ENCODE assay signal across 32 cellular contexts in genomic region chr12:127143020-127143419, GRCh38.
A peak's percentile ranks its signal among the peaks of the same experiment; 100 is the strongest.
DNase-seq lines count a peak whose midpoint lies in the region; ATAC-seq and TF ChIP-seq lines count a peak whose summit lies in the region.
"Had no signal": no experiment of that assay in that cellular context is flagged by ENCODE, and none has a peak within 500 bp of the region (broad histone marks: within the 10 kb centered on the region; RNA-seq: fewer than 3 reads in every experiment).

No MANE protein-coding gene starts in this region.

- TF ChIP-seq CTCF in esophagus muscularis mucosa (IDR thresholded peaks at IDR 0.05), result no peak

- intact Hi-C loops in activated CD4-positive, alpha-beta T cell treated with anti-CD3 and anti-CD28 coated beads, Interleukin-2, amount 10 ng/mL, durations not matched to agents 24 days and 14 days (cut with micrococcal nuclease), result no loop called here
- intact Hi-C loops in activated CD4-positive, alpha-beta T cell treated with anti-CD3 and anti-CD28 coated beads for 36 hours (cut with DNase I, micrococcal nuclease), result no loop called here
- intact Hi-C loops in esophagus muscularis mucosa (cut with DNase I) (no loop called here), cardiac septum (cut with DNase I) (no loop called here), aorta (cut with DNase I) (no loop called here)

- H3K27me3 ChIP-seq in esophagus muscularis mucosa (no peaks in the 10 kb centered on the region), aorta (ENCODE audit: control insufficient read depth in 1 of 2, insufficient read depth in 2 of 2, low read length in 1 of 2) (no peaks in the 10 kb centered on the region)
- H3K27me3 ChIP-seq: colonic mucosa, hepatocyte, Peyer's patch, upper lobe of left lung had no signal

- ATAC-seq in activated CD4-positive, alpha-beta T cell treated with anti-CD3 and anti-CD28 coated beads for 36 hours, result no peak
- ATAC-seq in HG02885 (IDR thresholded peaks at IDR 0.05; ENCODE audit: poor library complexity, unreplicated experiment), result no peak
- no peak for ATAC-seq in aorta (ENCODE audit: low FRiP score)
- ATAC-seq: activated CD4-positive, CD25-positive, alpha-beta regulatory T cell treated with anti-CD3 and anti-CD28 coated beads, Interleukin-2, amount 50 U/mL, for 24 hours; activated CD8-positive, alpha-beta T cell treated with anti-CD3 and anti-CD28 coated beads, Interleukin-2, amount 10 ng/mL, durations not matched to agents 7 days and 5 days; activated naive CD4-positive, alpha-beta T cell treated with anti-CD3 and anti-CD28 coated beads, Interleukin-2, amount 50 U/mL, for 72 hours; left lung; stimulated activated naive B cell treated with anti-CD40 and anti-IgM and Interleukin-4, amounts not matched to agents 10 μg/mL and 1 μg/mL and 100 μg/mL, for 72 hours; T-cell had no signal

- H3K9me3 ChIP-seq in esophagus muscularis mucosa (peaks cover 0 to 8% (median 0%) of the 10 kb centered on the region in 4 donors), aorta (ENCODE audit: control insufficient read depth, low read length) (no peaks in the 10 kb centered on the region)
- H3K9me3 ChIP-seq: colonic mucosa, HAP-1, Peyer's patch, prostate gland had no signal

- H3K9me3 Mint-ChIP-seq in activated CD4-positive, alpha-beta T cell treated with anti-CD3 and anti-CD28 coated beads, Interleukin-2, amount 10 ng/mL, durations not matched to agents 24 days and 14 days, result peaks cover 8% of the 10 kb centered on the region
- peaks cover 12% of the 10 kb centered on the region for H3K9me3 Mint-ChIP-seq in activated CD4-positive, alpha-beta T cell treated with anti-CD3 and anti-CD28 coated beads for 36 hours (ENCODE audit: low read depth)

- 70% methylated on average over 2 of the region's 6 CpGs for WGBS in esophagus muscularis mucosa
- 85 to 89% methylated on average over 6 of the region's 6 CpGs for WGBS in aorta, 2 donors

- peaks cover 2% of the 10 kb centered on the region for H3K4me1 Mint-ChIP-seq in activated CD4-positive, alpha-beta T cell treated with anti-CD3 and anti-CD28 coated beads, Interleukin-2, amount 10 ng/mL, durations not matched to agents 24 days and 14 days
- H3K4me1 Mint-ChIP-seq in activated CD4-positive, alpha-beta T cell treated with anti-CD3 and anti-CD28 coated beads for 36 hours, result peaks cover 5% of the 10 kb centered on the region

- CTCF ChIA-PET in activated CD4-positive, alpha-beta T cell treated with anti-CD3 and anti-CD28 coated beads for 36 hours (lab: Charles Lee), result interaction anchor here (2.0 kb wide), 1 partner anchor 10 kb away, joined by 4 read pairs; no protein-coding TSS in a partner anchor

- H3K36me3 ChIP-seq in esophagus muscularis mucosa (no peaks in the 10 kb centered on the region), aorta (ENCODE audit: control insufficient read depth in 1 of 2, insufficient read depth in 2 of 2, low read length in 1 of 2) (no peaks in the 10 kb centered on the region)
- H3K36me3 ChIP-seq: colonic mucosa, HAP-1, left lung, Peyer's patch, prostate gland, upper lobe of left lung had no signal

- H3K27ac ChIP-seq in esophagus muscularis mucosa (replicated peaks in 1 of 4) (no peak overlapping the region), aorta (ENCODE audit: low read depth in 1 of 2, low read length in 2 of 2) (no peak overlapping the region)
- H3K27ac ChIP-seq: colonic mucosa, hepatocyte, left lung, Peyer's patch, prostate gland, upper lobe of left lung had no signal

- peaks cover 22% of the 10 kb centered on the region for H3K27me3 Mint-ChIP-seq in activated CD4-positive, alpha-beta T cell treated with anti-CD3 and anti-CD28 coated beads, Interleukin-2, amount 10 ng/mL, durations not matched to agents 24 days and 14 days
- peaks cover under 1% of the 10 kb centered on the region for H3K27me3 Mint-ChIP-seq in activated CD4-positive, alpha-beta T cell treated with anti-CD3 and anti-CD28 coated beads for 36 hours

- no peak overlapping the region for H3K4me3 ChIP-seq in esophagus muscularis mucosa
- no peak overlapping the region for H3K4me3 ChIP-seq in aorta (ENCODE audit: low read length in 2 of 2)
- H3K4me3 ChIP-seq: colonic mucosa, HAP-1, hepatocyte, left lung, Peyer's patch, prostate gland, upper lobe of left lung had no signal

- TF ChIP-seq EP300 in esophagus muscularis mucosa (IDR thresholded peaks at IDR 0.05), result no peak

- no peak for TF ChIP-seq POLR2A in esophagus muscularis mucosa (IDR thresholded peaks at IDR 0.05; ENCODE audit: low read depth)

- no peaks in the 10 kb centered on the region for H3K36me3 Mint-ChIP-seq in activated CD4-positive, alpha-beta T cell treated with anti-CD3 and anti-CD28 coated beads, Interleukin-2, amount 10 ng/mL, durations not matched to agents 24 days and 14 days (ENCODE audit: low read depth)
- no peaks in the 10 kb centered on the region for H3K36me3 Mint-ChIP-seq in activated CD4-positive, alpha-beta T cell treated with anti-CD3 and anti-CD28 coated beads for 36 hours (ENCODE audit: low read depth)
- H3K36me3 Mint-ChIP-seq: T-cell had no signal

- POLR2A ChIA-PET in activated CD4-positive, alpha-beta T cell treated with anti-CD3 and anti-CD28 coated beads for 36 hours (lab: Charles Lee), result no interaction called here

- H3K27ac Mint-ChIP-seq in activated CD4-positive, alpha-beta T cell treated with anti-CD3 and anti-CD28 coated beads, Interleukin-2, amount 10 ng/mL, durations not matched to agents 24 days and 14 days, result no peak overlapping the region
- no peak overlapping the region for H3K27ac Mint-ChIP-seq in activated CD4-positive, alpha-beta T cell treated with anti-CD3 and anti-CD28 coated beads for 36 hours
- H3K27ac Mint-ChIP-seq: activated CD8-positive, alpha-beta T cell treated with anti-CD3 and anti-CD28 coated beads, Interleukin-2, amount 10 ng/mL, durations not matched to agents 7 days and 5 days; activated naive CD4-positive, alpha-beta T cell treated with anti-CD3 and anti-CD28 coated beads, Interleukin-2, amount 50 U/mL, for 72 hours; stimulated activated naive B cell treated with anti-CD40 and anti-IgM and Interleukin-4, amounts not matched to agents 10 μg/mL and 1 μg/mL and 100 μg/mL, for 72 hours; T-cell had no signal

- no peak overlapping the region for H3K4me3 Mint-ChIP-seq in activated CD4-positive, alpha-beta T cell treated with anti-CD3 and anti-CD28 coated beads, Interleukin-2, amount 10 ng/mL, durations not matched to agents 24 days and 14 days
- H3K4me3 Mint-ChIP-seq in activated CD4-positive, alpha-beta T cell treated with anti-CD3 and anti-CD28 coated beads for 36 hours, result no peak overlapping the region
- H3K4me3 Mint-ChIP-seq: activated CD8-positive, alpha-beta T cell treated with anti-CD3 and anti-CD28 coated beads, Interleukin-2, amount 10 ng/mL, durations not matched to agents 7 days and 5 days; stimulated activated naive B cell treated with anti-CD40 and anti-IgM and Interleukin-4, amounts not matched to agents 10 μg/mL and 1 μg/mL and 100 μg/mL, for 72 hours; T-cell had no signal

- H3K4me1 ChIP-seq in esophagus muscularis mucosa (peaks cover 6 to 15% (median 14%) of the 10 kb centered on the region in 4 donors), aorta (ENCODE audit: control insufficient read depth in 1 of 2, insufficient read depth in 2 of 2, low read length in 2 of 2) (no peaks in the 10 kb centered on the region)
- H3K4me1 ChIP-seq: colonic mucosa, HAP-1, Peyer's patch, prostate gland had no signal

- peak; percentile 33 for DNase-seq in activated CD4-positive, alpha-beta T cell treated with anti-CD3 and anti-CD28 coated beads, Interleukin-2, amount 10 ng/mL, durations not matched to agents 24 days and 14 days
- DNase-seq in activated CD4-positive, alpha-beta T cell treated with anti-CD3 and anti-CD28 coated beads for 36 hours, result no peak
- DNase-seq in NCI-H82 treated with DMSO at 0.1 percent for 48 hours (lab: John Stamatoyannopoulos, UW; ENCODE audit: unreplicated experiment) (peak; percentile 91), esophagus muscularis mucosa (ENCODE audit: extremely low spot score) (peak; percentile 34), cardiac septum (ENCODE audit: low spot score) (no peak), aorta (no peak), T1000 (lab: John Stamatoyannopoulos, UW) (no peak)
- DNase-seq: ACHN; activated CD8-positive, alpha-beta T cell treated with anti-CD3 and anti-CD28 coated beads, Interleukin-2, amount 10 ng/mL, durations not matched to agents 7 days and 5 days; activated T-cell treated with anti-CD3 and anti-CD28 coated beads for 4 hours; colonic mucosa; effector memory CD4-positive, alpha-beta T cell; foreskin melanocyte; KG1; left lung; mesenchymal stem cell; MM.1S; NCI-H1436 treated with DMSO at 0.1 percent for 48 hours; NCI-H2171 treated with DMSO at 0.1 percent for 48 hours; NK-92 treated with Interleukin-12 subunit alpha and Interleukin-12 subunit beta, amount 100 ng/mL, for 24 hours; nucleus accumbens; Peyer's patch; stimulated activated CD4-positive, alpha-beta T cell treated with anti-CD3 and anti-CD28 coated beads, Interleukin-15, amount 100 ng/mL, for 24 hours; stimulated activated naive B cell treated with anti-CD40 and anti-IgM and Interleukin-4, amounts not matched to agents 10 μg/mL and 1 μg/mL and 100 μg/mL, for 72 hours; T-cell had no signal

Comparison
In these comparisons a context has a peak if more than half of its experiments do, and no peak if none do; other contexts are left out.
1. DNase-seq: peak in activated CD4-positive, alpha-beta T cell treated with anti-CD3 and anti-CD28 coated beads, Interleukin-2, amount 10 ng/mL, durations not matched to agents 24 days and 14 days (single experiment), NCI-H82 treated with DMSO at 0.1 percent for 48 hours (single experiment) and esophagus muscularis mucosa (single experiment); none in activated CD4-positive, alpha-beta T cell treated with anti-CD3 and anti-CD28 coated beads for 36 hours (single experiment), cardiac septum (single experiment), aorta (0 of 2) and T1000 (single experiment).